Comparison of ENCODE assay signal across 8 cellular contexts in genomic region chr7:128136215-128136597, GRCh38.
A peak's percentile ranks its signal among the peaks of the same experiment; 100 is the strongest.
DNase-seq lines count a peak whose midpoint lies in the region; ATAC-seq and TF ChIP-seq lines count a peak whose summit lies in the region.

No MANE protein-coding gene starts in this region.

- peak overlapping the region; percentile 83 to 100 (median 97) for H3K4me2 ChIP-seq in BLaER1 treated with 17β-estradiol and CSF1 and Interleukin-3, amounts not matched to agents 10 nM and 100 nM

- no peak for TF ChIP-seq CTCF in brain (conservative IDR thresholded peaks at IDR 0.05)

- H3K36me3 Mint-ChIP-seq in brain (no peaks in the 10 kb centered on the region), memory B cell (peaks cover 4% of the 10 kb centered on the region)

- H3K4me1 ChIP-seq in BLaER1 treated with 17β-estradiol and CSF1 and Interleukin-3, amounts not matched to agents 10 nM and 100 nM, result peaks cover 16 to 51% (median 33%) of the 10 kb centered on the region in 10 experiments

- peak overlapping the region; percentile 72 to 84 (median 80) for H3K9ac ChIP-seq in BLaER1 treated with 17β-estradiol and CSF1 and Interleukin-3, amounts not matched to agents 10 nM and 100 nM

- DNase-seq in memory B cell (ENCODE audit: low spot score in 2 of 2) (peak in 1 of 2 donors; percentile 30), DMS153 (lab: John Stamatoyannopoulos, UW) (no peak), NCI-H524 (lab: John Stamatoyannopoulos, UW) (no peak), glomerular visceral epithelial cell (ENCODE audit: extremely low spot score) (no peak), NK-92 (lab: John Stamatoyannopoulos, UW; ENCODE audit: unreplicated experiment) (no peak)

- peaks cover 32% of the 10 kb centered on the region for H3K27me3 Mint-ChIP-seq in brain
- H3K27me3 Mint-ChIP-seq in memory B cell, result peaks cover 10% of the 10 kb centered on the region

- H3K27ac Mint-ChIP-seq in brain (peak overlapping the region in 2 of 5 experiments; percentile 69 to 83), memory B cell (no peak overlapping the region)

- peak overlapping the region; percentile 86 to 91 (median 87) for H3K4me3 Mint-ChIP-seq in brain
- peak overlapping the region; percentile 81 for H3K4me3 Mint-ChIP-seq in memory B cell

- H3K4me1 Mint-ChIP-seq in brain, result peaks cover 9% of the 10 kb centered on the region
- peaks cover 9% of the 10 kb centered on the region for H3K4me1 Mint-ChIP-seq in memory B cell

- H4K20me1 ChIP-seq in BLaER1 treated with 17β-estradiol and CSF1 and Interleukin-3, amounts not matched to agents 10 nM and 100 nM, result no peaks in the 10 kb centered on the region

- ATAC-seq in HG02884 (IDR thresholded peaks at IDR 0.05; ENCODE audit: unreplicated experiment) (peak; percentile 7), memory B cell (ENCODE audit: low read depth) (no peak)

- H3K27me3 ChIP-seq in BLaER1 treated with 17β-estradiol and CSF1 and Interleukin-3, amounts not matched to agents 10 nM and 100 nM, result peaks cover 0 to 15% (median 11%) of the 10 kb centered on the region in 11 experiments; a peak in 13 of 22 replicates

- H3K9me3 Mint-ChIP-seq in brain (peaks cover 3 to 9% (median 5%) of the 10 kb centered on the region in 5 experiments), memory B cell (peaks cover 3% of the 10 kb centered on the region)

- peaks cover 0 to 14% (median 9%) of the 10 kb centered on the region in 11 experiments; a peak in 12 of 22 replicates for H3K9me3 ChIP-seq in BLaER1 treated with 17β-estradiol and CSF1 and Interleukin-3, amounts not matched to agents 10 nM and 100 nM (replicated peaks in 1 of 11)

- H3K36me3 ChIP-seq in BLaER1 treated with 17β-estradiol and CSF1 and Interleukin-3, amounts not matched to agents 10 nM and 100 nM, result no peaks in the 10 kb centered on the region

- peak overlapping the region; percentile 51 to 71 (median 59) for H3K4me3 ChIP-seq in BLaER1 treated with 17β-estradiol and CSF1 and Interleukin-3, amounts not matched to agents 10 nM and 100 nM

- peak overlapping the region; percentile 51 to 87 (median 79) for H3K27ac ChIP-seq in BLaER1 treated with 17β-estradiol and CSF1 and Interleukin-3, amounts not matched to agents 10 nM and 100 nM
